Comparison of ENCODE assay signal across 19 cellular contexts in genomic region chr12:66467932-66468331, GRCh38.
A peak's percentile ranks its signal among the peaks of the same experiment; 100 is the strongest.
DNase-seq lines count a peak whose midpoint lies in the region; ATAC-seq lines count a peak whose summit lies in the region.
"Had no signal": no experiment of that assay in that cellular context is flagged by ENCODE, and none has a peak within 500 bp of the region (broad histone marks: within the 10 kb centered on the region; RNA-seq: fewer than 3 reads in every experiment).

No MANE protein-coding gene starts in this region.

- ATAC-seq in HG02678 (IDR thresholded peaks at IDR 0.05; ENCODE audit: unreplicated experiment) (peak; percentile 48), GM21381 (IDR thresholded peaks at IDR 0.05; ENCODE audit: unreplicated experiment) (no peak), HG03354 (IDR thresholded peaks at IDR 0.05; ENCODE audit: poor library complexity, severe bottlenecking, unreplicated experiment) (no peak)
- ATAC-seq: effector memory CD8-positive, alpha-beta T cell; sciatic nerve had no signal

- no peak overlapping the region for H3K4me3 ChIP-seq in SJCRH30
- H3K4me3 ChIP-seq: thoracic aorta had no signal

- no peaks in the 10 kb centered on the region for H3K36me3 ChIP-seq in SJCRH30
- H3K36me3 ChIP-seq: thoracic aorta had no signal

- H3K9me3 ChIP-seq in SJCRH30 (replicated peaks): no peaks in the 10 kb centered on the region
- H3K9me3 ChIP-seq: thoracic aorta had no signal

- no peak overlapping the region for H3K27ac ChIP-seq in SJCRH30
- H3K27ac ChIP-seq: 22Rv1, KMS-11, thoracic aorta had no signal

- DNase-seq in DMS 273 (lab: John Stamatoyannopoulos, UW; ENCODE audit: unreplicated experiment) (peak; percentile 7), DMS 273 treated with DMSO at 0.1 percent for 48 hours (lab: John Stamatoyannopoulos, UW) (no peak), SJCRH30 (peak; percentile 7 to 16), iPS DF 4.7 (ENCODE audit: extremely low read depth, low spot score) (peak; percentile 36)
- DNase-seq in effector CD8-positive, alpha-beta T cell (lab: John Stamatoyannopoulos, UW): no peak
- DNase-seq: activated naive CD8-positive, alpha-beta T cell treated with anti-CD3 and anti-CD28 coated beads for 36 hours; activated T-cell treated with anti-CD3 and anti-CD28 coated beads for 4 hours; CD4-positive, alpha-beta T cell; effector memory CD8-positive, alpha-beta T cell; GF-D8; NCI-H1694 treated with DMSO at 0.1 percent for 48 hours; NCI-H524 treated with DMSO at 0.1 percent for 48 hours had no signal

- no peaks in the 10 kb centered on the region for H3K27me3 ChIP-seq in SJCRH30

- H3K4me1 ChIP-seq in SJCRH30: no peaks in the 10 kb centered on the region

Comparison
In these comparisons a context has a peak if more than half of its experiments do, and no peak if none do; other contexts are left out.
1. DNase-seq: peak in DMS 273 (single experiment), SJCRH30 (2 of 2) and iPS DF 4.7 (single experiment); none in DMS 273 treated with DMSO at 0.1 percent for 48 hours (single experiment) and effector CD8-positive, alpha-beta T cell (single experiment).